In genomic region chr16:30395155-30395991, GRCh38 we compare ENCODE assay signal across 1 cellular context.
TF ChIP-seq lines count a peak whose summit lies in the region.

TSS of gene ZNF48 (plus strand) at chr16:30395420. CDS start at chr16:30395795, 375 bp downstream.

TF ChIP-seq in HepG2, 621 proteins besides CTCF, POLR2A, EP300 and RAD21 (continued from another document and continues in another):
- TF ChIP-seq, protein P1, sequence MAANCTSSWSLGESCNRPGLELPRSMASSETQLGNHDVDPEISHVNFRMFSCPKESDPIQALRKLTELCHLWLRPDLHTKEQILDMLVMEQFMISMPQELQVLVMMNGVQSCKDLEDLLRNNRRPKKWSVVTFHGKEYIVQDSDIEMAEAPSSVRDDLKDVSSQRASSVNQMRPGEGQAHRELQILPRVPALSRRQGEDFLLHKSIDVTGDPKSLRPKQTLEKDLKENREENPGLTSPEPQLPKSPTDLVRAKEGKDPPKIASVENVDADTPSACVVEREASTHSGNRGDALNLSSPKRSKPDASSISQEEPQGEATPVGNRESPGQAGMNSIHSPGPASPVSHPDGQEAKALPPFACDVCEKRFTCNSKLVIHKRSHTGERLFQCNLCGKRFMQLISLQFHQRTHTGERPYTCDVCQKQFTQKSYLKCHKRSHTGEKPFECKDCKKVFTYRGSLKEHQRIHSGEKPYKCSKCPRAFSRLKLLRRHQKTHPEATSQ (CRISPR knock-in tag; IDR thresholded peaks at IDR 0.05; ENCODE audit: borderline replicate concordance) = no peak
- TF ChIP-seq, protein P2, sequence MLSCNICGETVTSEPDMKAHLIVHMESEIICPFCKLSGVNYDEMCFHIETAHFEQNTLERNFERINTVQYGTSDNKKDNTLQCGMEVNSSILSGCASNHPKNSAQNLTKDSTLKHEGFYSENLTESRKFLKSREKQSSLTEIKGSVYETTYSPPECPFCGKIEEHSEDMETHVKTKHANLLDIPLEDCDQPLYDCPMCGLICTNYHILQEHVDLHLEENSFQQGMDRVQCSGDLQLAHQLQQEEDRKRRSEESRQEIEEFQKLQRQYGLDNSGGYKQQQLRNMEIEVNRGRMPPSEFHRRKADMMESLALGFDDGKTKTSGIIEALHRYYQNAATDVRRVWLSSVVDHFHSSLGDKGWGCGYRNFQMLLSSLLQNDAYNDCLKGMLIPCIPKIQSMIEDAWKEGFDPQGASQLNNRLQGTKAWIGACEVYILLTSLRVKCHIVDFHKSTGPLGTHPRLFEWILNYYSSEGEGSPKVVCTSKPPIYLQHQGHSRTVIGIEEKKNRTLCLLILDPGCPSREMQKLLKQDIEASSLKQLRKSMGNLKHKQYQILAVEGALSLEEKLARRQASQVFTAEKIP (CRISPR knock-in tag; IDR thresholded peaks at IDR 0.05; ENCODE audit: borderline replicate concordance) = no peak
- no peak for TF ChIP-seq SUZ12 (IDR thresholded peaks at IDR 0.05; ENCODE audit: low read depth, low read length)
- no peak; the same call in 1 of the 2 replicates for TF ChIP-seq DR1 (CRISPR knock-in tag; IDR thresholded peaks at IDR 0.05)
- TF ChIP-seq BHLHE40 (IDR thresholded peaks at IDR 0.05; ENCODE audit: low read length) = peak; percentile 66
- 0 out of 2 replicates have a peak, but pooled peaks have one; percentile 43 for TF ChIP-seq RARG (CRISPR knock-in tag; IDR thresholded peaks at IDR 0.05; ENCODE audit: low read depth)
- TF ChIP-seq ZNF761 (CRISPR knock-in tag; conservative IDR thresholded peaks at IDR 0.05) = peak; percentile 69
- TF ChIP-seq ZNF570 (CRISPR knock-in tag; IDR thresholded peaks at IDR 0.05; ENCODE audit: borderline replicate concordance) = no peak
- TF ChIP-seq ZBTB38 (CRISPR knock-in tag; IDR thresholded peaks at IDR 0.05) = peak; percentile 56
- TF ChIP-seq ZSCAN21 (CRISPR knock-in tag; IDR thresholded peaks at IDR 0.05; ENCODE audit: borderline replicate concordance) = no peak; the same call in 1 of the 2 replicates
- no peak for TF ChIP-seq ZSCAN31 (CRISPR knock-in tag; IDR thresholded peaks at IDR 0.05; ENCODE audit: low read depth)
- TF ChIP-seq ZNF562 (CRISPR knock-in tag; IDR thresholded peaks at IDR 0.05; ENCODE audit: borderline replicate concordance) = no peak
- TF ChIP-seq, protein P3, sequence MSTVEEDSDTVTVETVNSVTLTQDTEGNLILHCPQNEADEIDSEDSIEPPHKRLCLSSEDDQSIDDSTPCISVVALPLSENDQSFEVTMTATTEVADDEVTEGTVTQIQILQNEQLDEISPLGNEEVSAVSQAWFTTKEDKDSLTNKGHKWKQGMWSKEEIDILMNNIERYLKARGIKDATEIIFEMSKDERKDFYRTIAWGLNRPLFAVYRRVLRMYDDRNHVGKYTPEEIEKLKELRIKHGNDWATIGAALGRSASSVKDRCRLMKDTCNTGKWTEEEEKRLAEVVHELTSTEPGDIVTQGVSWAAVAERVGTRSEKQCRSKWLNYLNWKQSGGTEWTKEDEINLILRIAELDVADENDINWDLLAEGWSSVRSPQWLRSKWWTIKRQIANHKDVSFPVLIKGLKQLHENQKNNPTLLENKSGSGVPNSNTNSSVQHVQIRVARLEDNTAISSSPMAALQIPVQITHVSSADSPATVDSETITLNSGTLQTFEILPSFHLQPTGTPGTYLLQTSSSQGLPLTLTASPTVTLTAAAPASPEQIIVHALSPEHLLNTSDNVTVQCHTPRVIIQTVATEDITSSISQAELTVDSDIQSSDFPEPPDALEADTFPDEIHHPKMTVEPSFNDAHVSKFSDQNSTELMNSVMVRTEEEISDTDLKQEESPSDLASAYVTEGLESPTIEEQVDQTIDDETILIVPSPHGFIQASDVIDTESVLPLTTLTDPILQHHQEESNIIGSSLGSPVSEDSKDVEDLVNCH (CRISPR knock-in tag; IDR thresholded peaks at IDR 0.05) = 0 out of 2 replicates have a peak, but pooled peaks have one; percentile 85
- peak; percentile 21; the same call in 1 of the 2 replicates for TF ChIP-seq ZNF724P (CRISPR knock-in tag; IDR thresholded peaks at IDR 0.05; ENCODE audit: borderline replicate concordance)
- TF ChIP-seq MAF1 (CRISPR knock-in tag; IDR thresholded peaks at IDR 0.05; ENCODE audit: borderline replicate concordance) = peak; percentile 70; the same call in 1 of the 2 replicates
- peak; percentile 42 for TF ChIP-seq MED8 (CRISPR knock-in tag; IDR thresholded peaks at IDR 0.05; ENCODE audit: insufficient replicate concordance)
- TF ChIP-seq ZNF292 (CRISPR knock-in tag; IDR thresholded peaks at IDR 0.05; ENCODE audit: borderline replicate concordance, low read depth) = peak; percentile 30; the same call in 1 of the 2 replicates
- TF ChIP-seq TBL1XR1 (IDR thresholded peaks at IDR 0.05; ENCODE audit: borderline replicate concordance, low read length, partially characterized antibody) = no peak
- TF ChIP-seq GMEB2 (CRISPR knock-in tag; IDR thresholded peaks at IDR 0.05; ENCODE audit: low read depth) = peak; percentile 57; the same call in 1 of the 2 replicates
- no peak for TF ChIP-seq ARNT (IDR thresholded peaks at IDR 0.05)
- TF ChIP-seq SMAD1 (CRISPR knock-in tag; IDR thresholded peaks at IDR 0.05; ENCODE audit: borderline replicate concordance, low read depth) = 0 out of 2 replicates have a peak, but pooled peaks have one; percentile 19
- peak; percentile 49; the same call in 1 of the 2 replicates for TF ChIP-seq ZMYM4 (CRISPR knock-in tag; IDR thresholded peaks at IDR 0.05)
- peak; percentile 78 for TF ChIP-seq SP2 (CRISPR knock-in tag; IDR thresholded peaks at IDR 0.05)
- TF ChIP-seq SOX5 (CRISPR knock-in tag; IDR thresholded peaks at IDR 0.05; ENCODE audit: borderline replicate concordance) = peak; percentile 61
- TF ChIP-seq, protein P4, sequence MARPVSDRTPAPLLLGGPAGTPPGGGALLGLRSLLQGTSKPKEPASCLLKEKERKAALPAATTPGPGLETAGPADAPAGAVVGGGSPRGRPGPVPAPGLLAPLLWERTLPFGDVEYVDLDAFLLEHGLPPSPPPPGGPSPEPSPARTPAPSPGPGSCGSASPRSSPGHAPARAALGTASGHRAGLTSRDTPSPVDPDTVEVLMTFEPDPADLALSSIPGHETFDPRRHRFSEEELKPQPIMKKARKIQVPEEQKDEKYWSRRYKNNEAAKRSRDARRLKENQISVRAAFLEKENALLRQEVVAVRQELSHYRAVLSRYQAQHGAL (CRISPR knock-in tag; IDR thresholded peaks at IDR 0.05; ENCODE audit: not compliant biosample characterization) = no peak
- no peak; the same call in none of the 2 replicates for TF ChIP-seq ZNF605 (CRISPR knock-in tag; IDR thresholded peaks at IDR 0.05)
- TF ChIP-seq NR1H2 (CRISPR knock-in tag; IDR thresholded peaks at IDR 0.05; ENCODE audit: borderline replicate concordance, low read depth) = 0 out of 2 replicates have a peak, but pooled peaks have one; percentile 54
- TF ChIP-seq, protein P5, sequence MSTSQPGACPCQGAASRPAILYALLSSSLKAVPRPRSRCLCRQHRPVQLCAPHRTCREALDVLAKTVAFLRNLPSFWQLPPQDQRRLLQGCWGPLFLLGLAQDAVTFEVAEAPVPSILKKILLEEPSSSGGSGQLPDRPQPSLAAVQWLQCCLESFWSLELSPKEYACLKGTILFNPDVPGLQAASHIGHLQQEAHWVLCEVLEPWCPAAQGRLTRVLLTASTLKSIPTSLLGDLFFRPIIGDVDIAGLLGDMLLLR (CRISPR knock-in tag; IDR thresholded peaks at IDR 0.05) = 0 out of 2 replicates have a peak, but pooled peaks have one; percentile 46
- TF ChIP-seq ZNF878 (CRISPR knock-in tag; IDR thresholded peaks at IDR 0.05) = no peak
- TF ChIP-seq ZNF333 (CRISPR knock-in tag; IDR thresholded peaks at IDR 0.05; ENCODE audit: borderline replicate concordance) = no peak; the same call in 1 of the 2 replicates
- no peak for TF ChIP-seq LRRFIP1 (CRISPR knock-in tag; conservative IDR thresholded peaks at IDR 0.05)
- peak; percentile 89 for TF ChIP-seq NR2C2 (CRISPR knock-in tag; IDR thresholded peaks at IDR 0.05; ENCODE audit: borderline replicate concordance)
- 0 out of 2 replicates have a peak, but pooled peaks have one; percentile 28 for TF ChIP-seq NFKBIZ (CRISPR knock-in tag; IDR thresholded peaks at IDR 0.05)
- peak; percentile 99 for TF ChIP-seq ZBTB2 (CRISPR knock-in tag; IDR thresholded peaks at IDR 0.05; ENCODE audit: low read depth)
- TF ChIP-seq KLF6 (CRISPR knock-in tag; IDR thresholded peaks at IDR 0.05) = peak; percentile 9; the same call in 1 of the 2 replicates
- TF ChIP-seq KAT2B (IDR thresholded peaks at IDR 0.05; ENCODE audit: borderline replicate concordance, low read depth, low read length) = no peak
- no peak for TF ChIP-seq ZNF530 (CRISPR knock-in tag; IDR thresholded peaks at IDR 0.05; ENCODE audit: low read depth)
- 0 out of 2 replicates have a peak, but pooled peaks have one; percentile 40 for TF ChIP-seq ZIK1 (CRISPR knock-in tag; IDR thresholded peaks at IDR 0.05; ENCODE audit: borderline replicate concordance, low read depth)
- TF ChIP-seq ARNTL (CRISPR knock-in tag; IDR thresholded peaks at IDR 0.05) = no peak; the same call in 1 of the 2 replicates
- TF ChIP-seq KDM6A (CRISPR knock-in tag; IDR thresholded peaks at IDR 0.05; ENCODE audit: low read depth) = no peak
- TF ChIP-seq ZNF446 (CRISPR knock-in tag; IDR thresholded peaks at IDR 0.05) = peak; percentile 91
- TF ChIP-seq, protein P6, sequence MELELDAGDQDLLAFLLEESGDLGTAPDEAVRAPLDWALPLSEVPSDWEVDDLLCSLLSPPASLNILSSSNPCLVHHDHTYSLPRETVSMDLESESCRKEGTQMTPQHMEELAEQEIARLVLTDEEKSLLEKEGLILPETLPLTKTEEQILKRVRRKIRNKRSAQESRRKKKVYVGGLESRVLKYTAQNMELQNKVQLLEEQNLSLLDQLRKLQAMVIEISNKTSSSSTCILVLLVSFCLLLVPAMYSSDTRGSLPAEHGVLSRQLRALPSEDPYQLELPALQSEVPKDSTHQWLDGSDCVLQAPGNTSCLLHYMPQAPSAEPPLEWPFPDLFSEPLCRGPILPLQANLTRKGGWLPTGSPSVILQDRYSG (CRISPR knock-in tag; IDR thresholded peaks at IDR 0.05) = no peak
- no peak for TF ChIP-seq FOXM1 (CRISPR knock-in tag; IDR thresholded peaks at IDR 0.05)
- TF ChIP-seq, protein P7, sequence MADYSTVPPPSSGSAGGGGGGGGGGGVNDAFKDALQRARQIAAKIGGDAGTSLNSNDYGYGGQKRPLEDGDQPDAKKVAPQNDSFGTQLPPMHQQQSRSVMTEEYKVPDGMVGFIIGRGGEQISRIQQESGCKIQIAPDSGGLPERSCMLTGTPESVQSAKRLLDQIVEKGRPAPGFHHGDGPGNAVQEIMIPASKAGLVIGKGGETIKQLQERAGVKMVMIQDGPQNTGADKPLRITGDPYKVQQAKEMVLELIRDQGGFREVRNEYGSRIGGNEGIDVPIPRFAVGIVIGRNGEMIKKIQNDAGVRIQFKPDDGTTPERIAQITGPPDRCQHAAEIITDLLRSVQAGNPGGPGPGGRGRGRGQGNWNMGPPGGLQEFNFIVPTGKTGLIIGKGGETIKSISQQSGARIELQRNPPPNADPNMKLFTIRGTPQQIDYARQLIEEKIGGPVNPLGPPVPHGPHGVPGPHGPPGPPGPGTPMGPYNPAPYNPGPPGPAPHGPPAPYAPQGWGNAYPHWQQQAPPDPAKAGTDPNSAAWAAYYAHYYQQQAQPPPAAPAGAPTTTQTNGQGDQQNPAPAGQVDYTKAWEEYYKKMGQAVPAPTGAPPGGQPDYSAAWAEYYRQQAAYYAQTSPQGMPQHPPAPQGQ (CRISPR knock-in tag; IDR thresholded peaks at IDR 0.05; ENCODE audit: borderline replicate concordance) = no peak
